Comparison of ENCODE assay signal across 1 cellular context in the genomic region with DNA sequence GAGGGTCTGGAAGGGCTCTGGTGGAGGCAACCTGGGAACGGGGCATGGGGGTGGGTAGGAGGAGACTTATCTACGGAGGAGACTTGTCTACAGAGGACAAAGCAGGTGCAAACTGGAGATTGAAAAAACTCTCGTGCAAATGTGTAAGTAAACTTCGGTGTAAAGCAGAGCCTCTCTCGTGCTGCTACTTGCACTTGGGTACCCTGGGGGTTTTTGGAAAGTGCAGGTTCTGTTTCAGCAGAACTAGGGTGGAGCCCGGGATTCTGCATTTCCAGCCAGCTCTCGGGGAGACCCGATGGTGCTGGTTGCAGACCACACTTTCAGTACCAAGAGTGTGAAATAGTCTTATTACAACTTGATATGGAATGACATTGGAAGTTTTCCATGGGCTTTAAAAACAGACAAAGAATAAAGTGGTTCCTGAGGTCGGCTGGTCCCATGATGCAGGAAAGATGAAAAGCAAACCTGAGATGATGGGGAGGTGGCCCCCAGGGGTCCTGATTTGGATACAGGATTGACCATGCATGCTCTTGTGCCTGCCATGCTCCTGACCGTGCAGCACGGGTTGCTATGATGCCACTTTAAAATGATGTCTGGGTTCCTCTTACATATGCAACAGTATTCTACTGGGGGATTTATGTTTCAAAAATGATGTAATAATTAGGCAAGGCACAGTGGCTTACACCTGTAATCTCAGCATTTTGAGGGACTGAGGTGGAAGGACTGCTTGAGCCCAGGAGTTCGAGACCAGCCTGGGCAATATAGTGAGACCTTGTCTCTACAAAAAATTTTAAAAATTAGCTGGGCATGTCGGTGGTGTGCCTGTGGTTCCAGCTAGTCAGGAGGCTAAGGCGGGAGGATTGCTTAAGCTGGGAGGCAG.
TF ChIP-seq lines count a peak whose summit lies in the region.

No MANE protein-coding gene starts in this region.

TF ChIP-seq in IMR-90, 13 proteins besides CTCF, POLR2A, EP300 and RAD21 (continued from another document):
- 0 out of 2 replicates have a peak, but pooled peaks have one; percentile 1 for TF ChIP-seq CEBPB (IDR thresholded peaks at IDR 0.05; ENCODE audit: low read depth, low read length)
